15 cellular contexts compared by ENCODE assay signal in genomic region chr6:162262466-162263196, GRCh38.
DNase-seq lines count a peak whose midpoint lies in the region; ATAC-seq and TF ChIP-seq lines count a peak whose summit lies in the region.
"Had no signal": no experiment of that assay in that cellular context is flagged by ENCODE, and none has a peak within 500 bp of the region (broad histone marks: within the 10 kb centered on the region; RNA-seq: fewer than 3 reads in every experiment).

No MANE protein-coding gene starts in this region.

- no peaks in the 10 kb centered on the region for H3K9me3 ChIP-seq in PC-3 (ENCODE audit: low read length)
- H3K9me3 ChIP-seq: HAP-1 had no signal

- H3K9me2 ChIP-seq in PC-3 (replicated peaks; ENCODE audit: low read length): no peaks in the 10 kb centered on the region

- no peak overlapping the region for H2AFZ ChIP-seq in PC-3 (ENCODE audit: low read length)

- H3K4me2 ChIP-seq in PC-3 (ENCODE audit: low read length): no peak overlapping the region

- H3K9me3 Mint-ChIP-seq in neural crest cell: no peaks in the 10 kb centered on the region
- peaks cover 0 to 37% (median 9%) of the 10 kb centered on the region in 9 donors for H3K9me3 Mint-ChIP-seq in naive thymus-derived CD8-positive, alpha-beta T cell

- H3K27ac Mint-ChIP-seq in neural crest cell (ENCODE audit: unreplicated experiment): peak overlapping the region; percentile 5
- H3K27ac Mint-ChIP-seq in naive thymus-derived CD8-positive, alpha-beta T cell: no peak overlapping the region
- H3K27ac Mint-ChIP-seq: B cell; CD4-positive, alpha-beta T cell; HFFc6 had no signal

- peak; percentile 5 for DNase-seq in NCI-H510A treated with DMSO at 0.1 percent for 48 hours (lab: John Stamatoyannopoulos, UW)
- no peak for DNase-seq in NCI-H510A (lab: John Stamatoyannopoulos, UW)
- DNase-seq in HEK293T (ENCODE audit: extremely low spot score): peak; percentile 9
- DNase-seq in kidney tubule cell (ENCODE audit: low spot score): peak; percentile 11
- DNase-seq in neural crest cell (ENCODE audit: low read depth, low spot score): no peak
- DNase-seq in naive thymus-derived CD8-positive, alpha-beta T cell: no peak
- no peak for DNase-seq in DMS 273 (lab: John Stamatoyannopoulos, UW; ENCODE audit: unreplicated experiment)
- no peak for DNase-seq in PC-3
- DNase-seq: C1 segment of cervical spinal cord; CD4-positive, alpha-beta T cell; DMS153; GF-D8; HFFc6 had no signal

- BruUV-seq in PC-3 (replicated peaks; lab: Mats Ljungman, UMichigan): no TSS peak

- H3K79me2 ChIP-seq in PC-3 (ENCODE audit: low read length): no peaks in the 10 kb centered on the region

- H3K27me3 Mint-ChIP-seq in neural crest cell (ENCODE audit: low read depth): no peaks in the 10 kb centered on the region
- H3K27me3 Mint-ChIP-seq in naive thymus-derived CD8-positive, alpha-beta T cell: no peaks in the 10 kb centered on the region
- H3K27me3 Mint-ChIP-seq: B cell; CD4-positive, alpha-beta T cell had no signal

- H3K4me1 Mint-ChIP-seq in neural crest cell: peaks cover 20% of the 10 kb centered on the region
- peaks cover 0 to 2% (median 0%) of the 10 kb centered on the region in 4 donors for H3K4me1 Mint-ChIP-seq in naive thymus-derived CD8-positive, alpha-beta T cell
- H3K4me1 Mint-ChIP-seq: B cell had no signal

- no peaks in the 10 kb centered on the region for H3K36me3 ChIP-seq in PC-3 (ENCODE audit: low read depth, low read length)
- H3K36me3 ChIP-seq: HAP-1 had no signal

- no peaks in the 10 kb centered on the region for H3K27me3 ChIP-seq in PC-3 (ENCODE audit: low read length)

- H3K4me1 ChIP-seq in PC-3 (ENCODE audit: insufficient read depth, low read length): no peaks in the 10 kb centered on the region
- H3K4me1 ChIP-seq: HAP-1 had no signal

- H3K4me3 Mint-ChIP-seq in neural crest cell: no peak overlapping the region
- no peak overlapping the region for H3K4me3 Mint-ChIP-seq in naive thymus-derived CD8-positive, alpha-beta T cell
- H3K4me3 Mint-ChIP-seq: B cell; CD4-positive, alpha-beta T cell; HFFc6 had no signal

- TF ChIP-seq CTCF in neural crest cell (conservative IDR thresholded peaks at IDR 0.05) (no peak), PC-3 (conservative IDR thresholded peaks at IDR 0.05; ENCODE audit: low read depth, low read length) (no peak)

- no peaks in the 10 kb centered on the region for H4K20me1 ChIP-seq in PC-3 (ENCODE audit: low read length)

- no peaks in the 10 kb centered on the region for H3K36me3 Mint-ChIP-seq in neural crest cell (ENCODE audit: low read depth)
- H3K36me3 Mint-ChIP-seq in naive thymus-derived CD8-positive, alpha-beta T cell: peaks cover 28 to 35% (median 33%) of the 10 kb centered on the region in 3 donors

- ATAC-seq in naive thymus-derived CD8-positive, alpha-beta T cell: no peak
- no peak for ATAC-seq in PC-3

- H3K4me3 ChIP-seq in PC-3 (ENCODE audit: low read length): no peak overlapping the region
- H3K4me3 ChIP-seq: HAP-1 had no signal

- H3K27ac ChIP-seq in PC-3 (ENCODE audit: low read length): no peak overlapping the region

- CTCF ChIA-PET in HEK293T (lab: Yijun Ruan, JAX): no interaction called here
- CTCF ChIA-PET in PC-3 (lab: Charles Lee): no interaction called here

- no peak overlapping the region for H3K9ac ChIP-seq in PC-3 (ENCODE audit: low read length)

- no peaks in the 10 kb centered on the region for H3F3A ChIP-seq in PC-3 (ENCODE audit: low read length, unreplicated experiment)

- POLR2A ChIA-PET in HEK293T (lab: Yijun Ruan, JAX) (no interaction called here), PC-3 (lab: Charles Lee; ENCODE audit: unreplicated experiment) (no interaction called here)
- POLR2A ChIA-PET in naive thymus-derived CD8-positive, alpha-beta T cell (lab: Charles Lee): no interaction called here

- intact Hi-C loops in PC-3 (cut with micrococcal nuclease): no loop called here

TF ChIP-seq in HEK293T, 16 proteins besides CTCF, POLR2A, EP300 and RAD21:
- TF ChIP-seq ARNT (IDR thresholded peaks at IDR 0.05): no peak
- no peak for TF ChIP-seq FOXK2 (IDR thresholded peaks at IDR 0.05)
- TF ChIP-seq FOXA1 (IDR thresholded peaks at IDR 0.05): no peak
- TF ChIP-seq FOXM1 (IDR thresholded peaks at IDR 0.05; ENCODE audit: borderline replicate concordance): no peak
- no peak for TF ChIP-seq ZNF384 (IDR thresholded peaks at IDR 0.05)
- TF ChIP-seq NFRKB (IDR thresholded peaks at IDR 0.05): no peak
- no peak for TF ChIP-seq ELF4 (IDR thresholded peaks at IDR 0.05)
- no peak for TF ChIP-seq HDGF (IDR thresholded peaks at IDR 0.05; ENCODE audit: borderline replicate concordance)
- no peak for TF ChIP-seq SP1 (IDR thresholded peaks at IDR 0.05)
- TF ChIP-seq L3MBTL2 (conservative IDR thresholded peaks at IDR 0.05): no peak
- TF ChIP-seq TARDBP (IDR thresholded peaks at IDR 0.05): no peak
- TF ChIP-seq, protein P1, sequence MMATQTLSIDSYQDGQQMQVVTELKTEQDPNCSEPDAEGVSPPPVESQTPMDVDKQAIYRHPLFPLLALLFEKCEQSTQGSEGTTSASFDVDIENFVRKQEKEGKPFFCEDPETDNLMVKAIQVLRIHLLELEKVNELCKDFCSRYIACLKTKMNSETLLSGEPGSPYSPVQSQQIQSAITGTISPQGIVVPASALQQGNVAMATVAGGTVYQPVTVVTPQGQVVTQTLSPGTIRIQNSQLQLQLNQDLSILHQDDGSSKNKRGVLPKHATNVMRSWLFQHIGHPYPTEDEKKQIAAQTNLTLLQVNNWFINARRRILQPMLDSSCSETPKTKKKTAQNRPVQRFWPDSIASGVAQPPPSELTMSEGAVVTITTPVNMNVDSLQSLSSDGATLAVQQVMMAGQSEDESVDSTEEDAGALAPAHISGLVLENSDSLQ (IDR thresholded peaks at IDR 0.05): no peak
- no peak for TF ChIP-seq LEF1 (IDR thresholded peaks at IDR 0.05; ENCODE audit: borderline replicate concordance)
- no peak for TF ChIP-seq CTBP1 (IDR thresholded peaks at IDR 0.05; ENCODE audit: borderline replicate concordance)
- no peak for TF ChIP-seq BHLHE40 (IDR thresholded peaks at IDR 0.05; ENCODE audit: borderline replicate concordance)
- TF ChIP-seq SUZ12 (IDR thresholded peaks at IDR 0.05): no peak

Comparison
In these comparisons a context has a peak if more than half of its experiments do, and no peak if none do; other contexts are left out.
1. DNase-seq: peak in NCI-H510A treated with DMSO at 0.1 percent for 48 hours (single experiment), HEK293T (single experiment) and kidney tubule cell (single experiment); none in NCI-H510A (single experiment), neural crest cell (single experiment), naive thymus-derived CD8-positive, alpha-beta T cell (0 of 10), DMS 273 (single experiment) and PC-3 (single experiment).